ENCODE assay signal across 7 cellular contexts in the genomic region with DNA sequence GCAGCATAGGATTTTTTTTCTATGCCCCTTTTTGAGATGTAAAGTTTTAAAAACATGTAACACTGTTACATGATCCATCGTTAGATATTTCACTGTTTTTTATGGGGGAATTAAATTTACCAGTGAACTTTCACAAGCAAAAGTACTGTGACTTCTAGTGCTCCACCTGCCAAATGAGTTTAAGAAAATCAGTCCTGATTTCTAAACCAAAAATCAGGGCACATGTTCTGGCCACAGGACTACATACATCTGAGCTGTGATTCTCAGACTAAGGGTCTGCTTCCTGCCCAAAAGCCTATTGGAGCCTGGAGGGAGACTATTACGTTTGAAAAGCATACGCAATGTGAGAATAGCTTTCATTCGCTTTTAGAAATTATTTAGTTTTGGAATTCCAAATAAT. TPM values are rescaled to one million over a fixed set of nuclear protein-coding genes. Genes with fewer than 3 reads are reported as not detected.
"Had no signal": no experiment of that assay in that cellular context is flagged by ENCODE, and none has a peak within 500 bp of the region (broad histone marks: within the 10 kb centered on the region; RNA-seq: fewer than 3 reads in every experiment).

No MANE protein-coding gene starts in this region.

- H3K27ac ChIP-seq: testis, upper lobe of right lung had no signal

- H3K9me3 ChIP-seq: gastroesophageal sphincter, ovary, testis, upper lobe of right lung had no signal

- H3K27me3 ChIP-seq: cardiac muscle cell, gastroesophageal sphincter, ovary, testis, upper lobe of right lung had no signal

- H3K4me1 ChIP-seq: upper lobe of right lung had no signal

- H3K4me3 ChIP-seq: cardiac muscle cell, gastroesophageal sphincter, ovary, testis, upper lobe of right lung had no signal

- H3K36me3 ChIP-seq: cardiac muscle cell, gastroesophageal sphincter, ovary, upper lobe of right lung had no signal

RNA-seq across cellular contexts. Expression of a gene that starts 22.5 kb away (rescaled TPM):
- total RNA-seq: kidney epithelial cell had no signal
- polyA plus RNA-seq: neural cell had no signal
